In the genomic region with DNA sequence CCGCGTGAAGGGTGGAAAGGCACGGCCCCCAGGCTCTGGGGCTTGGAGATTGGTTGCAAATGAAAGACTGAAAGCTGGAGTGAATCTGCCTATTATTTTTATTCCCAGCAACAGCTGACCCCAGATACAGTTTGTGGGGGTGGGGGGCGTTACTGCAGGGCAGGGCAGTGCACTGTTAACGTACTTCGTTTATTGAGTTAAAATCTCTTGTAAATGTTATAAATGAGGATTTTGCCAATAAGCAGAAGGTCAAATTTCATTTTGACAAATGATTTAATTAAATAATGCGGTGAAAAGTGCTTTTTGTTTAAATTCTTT, we compare ENCODE assay signal across 8 cellular contexts. TPM values are rescaled to one million over a fixed set of nuclear protein-coding genes. Genes with fewer than 3 reads are reported as not detected.
DNase-seq lines count a peak whose midpoint lies in the region; ATAC-seq and TF ChIP-seq lines count a peak whose summit lies in the region.

No MANE protein-coding gene starts in this region.

- peak overlapping the region; percentile 96 for H3K4me3 Mint-ChIP-seq in activated T-helper 2 cell treated with anti-CD3 and anti-CD28 coated beads, Interferon-gamma antibody, Interleukin-2, Interleukin-4, amounts not matched to agents 10 μg/mL and 5 μg/mL and 100 μg/mL, durations not matched to agents 14 hours and 24 hours and 36 hours (ENCODE audit: low read depth)
- H3K4me3 Mint-ChIP-seq in stimulated activated naive B cell treated with anti-CD40 and anti-IgM and Interleukin-4, amounts not matched to agents 10 μg/mL and 1 μg/mL and 100 μg/mL, for 72 hours: peak overlapping the region; percentile 89 to 96

- H3K9me3 Mint-ChIP-seq in activated T-helper 2 cell treated with anti-CD3 and anti-CD28 coated beads, Interferon-gamma antibody, Interleukin-2, Interleukin-4, amounts not matched to agents 10 μg/mL and 5 μg/mL and 100 μg/mL, durations not matched to agents 14 hours and 24 hours and 36 hours: no peaks in the 10 kb centered on the region
- H3K9me3 Mint-ChIP-seq in stimulated activated naive B cell treated with anti-CD40 and anti-IgM and Interleukin-4, amounts not matched to agents 10 μg/mL and 1 μg/mL and 100 μg/mL, for 72 hours: peaks cover 0 to 2% of the 10 kb centered on the region in 2 donors

- peaks cover 30% of the 10 kb centered on the region for H3K4me1 Mint-ChIP-seq in activated T-helper 2 cell treated with anti-CD3 and anti-CD28 coated beads, Interferon-gamma antibody, Interleukin-2, Interleukin-4, amounts not matched to agents 10 μg/mL and 5 μg/mL and 100 μg/mL, durations not matched to agents 14 hours and 24 hours and 36 hours (ENCODE audit: low read depth)
- H3K4me1 Mint-ChIP-seq in stimulated activated naive B cell treated with anti-CD40 and anti-IgM and Interleukin-4, amounts not matched to agents 10 μg/mL and 1 μg/mL and 100 μg/mL, for 72 hours: peaks cover 21 to 32% of the 10 kb centered on the region in 2 donors

- peak overlapping the region; percentile 90 for H3K9ac ChIP-seq in iPS-18a (ENCODE audit: low read length)

- TF ChIP-seq CTCF in HL-60 (IDR thresholded peaks at IDR 0.05; ENCODE audit: insufficient read depth, low read length): no peak

- H3K27me3 ChIP-seq in HL-60 (ENCODE audit: insufficient read depth, poor library complexity, severe bottlenecking) (no peaks in the 10 kb centered on the region), iPS-18a (ENCODE audit: control insufficient read depth, insufficient read depth, low read length) (no peaks in the 10 kb centered on the region)

- H3K27me3 Mint-ChIP-seq in activated T-helper 2 cell treated with anti-CD3 and anti-CD28 coated beads, Interferon-gamma antibody, Interleukin-2, Interleukin-4, amounts not matched to agents 10 μg/mL and 5 μg/mL and 100 μg/mL, durations not matched to agents 14 hours and 24 hours and 36 hours (ENCODE audit: low read depth): peaks cover 2% of the 10 kb centered on the region
- H3K27me3 Mint-ChIP-seq in stimulated activated naive B cell treated with anti-CD40 and anti-IgM and Interleukin-4, amounts not matched to agents 10 μg/mL and 1 μg/mL and 100 μg/mL, for 72 hours: no peaks in the 10 kb centered on the region

- no peaks in the 10 kb centered on the region for H3K36me3 ChIP-seq in iPS-18a (ENCODE audit: control insufficient read depth, low read depth, low read length)

- intact Hi-C loops in activated T-helper 2 cell treated with anti-CD3 and anti-CD28 coated beads, Interferon-gamma antibody, Interleukin-2, Interleukin-4, amounts not matched to agents 10 μg/mL and 5 μg/mL and 100 μg/mL, durations not matched to agents 14 hours and 24 hours and 36 hours (cut with micrococcal nuclease): no loop called here
- intact Hi-C loops in left colon (cut with DNase I, micrococcal nuclease): loop anchor here in 1 of 2 donors (5.0 kb wide), 1 partner anchor 94 kb away; no protein-coding TSS in a partner anchor

- no peak for ATAC-seq in stimulated activated naive B cell treated with anti-CD40 and anti-IgM and Interleukin-4, amounts not matched to agents 10 μg/mL and 1 μg/mL and 100 μg/mL, for 72 hours (replicated peaks)
- ATAC-seq in GM18511 (IDR thresholded peaks at IDR 0.05; ENCODE audit: unreplicated experiment) (no peak), left colon (no peak)

- H3K36me3 Mint-ChIP-seq in activated T-helper 2 cell treated with anti-CD3 and anti-CD28 coated beads, Interferon-gamma antibody, Interleukin-2, Interleukin-4, amounts not matched to agents 10 μg/mL and 5 μg/mL and 100 μg/mL, durations not matched to agents 14 hours and 24 hours and 36 hours (ENCODE audit: low read depth): peaks cover 23% of the 10 kb centered on the region
- H3K36me3 Mint-ChIP-seq in stimulated activated naive B cell treated with anti-CD40 and anti-IgM and Interleukin-4, amounts not matched to agents 10 μg/mL and 1 μg/mL and 100 μg/mL, for 72 hours: peaks cover 9 to 24% of the 10 kb centered on the region in 2 donors

- H3K9me3 ChIP-seq in iPS-18a (ENCODE audit: control insufficient read depth, low read depth, low read length): no peaks in the 10 kb centered on the region

- H3K4me3 ChIP-seq in HL-60 (replicated peaks; ENCODE audit: insufficient read depth, low read length) (peak overlapping the region; percentile 59), iPS-18a (ENCODE audit: low read length) (peak overlapping the region; percentile 95)

- H3K27ac ChIP-seq in HL-60 (replicated peaks): peak overlapping the region; percentile 99
- H3K27ac ChIP-seq in iPS-18a (ENCODE audit: low read length): peak overlapping the region; percentile 88

- DNase-seq in HL-60 (ENCODE audit: low read depth in 1 of 2, low spot score in 1 of 2) (no peak), NCI-H1092 treated with DMSO at 0.1 percent for 48 hours (lab: John Stamatoyannopoulos, UW) (no peak), NCI-H524 treated with DMSO at 0.1 percent for 48 hours (lab: John Stamatoyannopoulos, UW) (no peak), left colon (no peak)
- DNase-seq in activated T-helper 2 cell treated with anti-CD3 and anti-CD28 coated beads, Interferon-gamma antibody, Interleukin-2, Interleukin-4, amounts not matched to agents 10 μg/mL and 5 μg/mL and 100 μg/mL, durations not matched to agents 14 hours and 24 hours and 36 hours (ENCODE audit: low spot score): no peak
- no peak for DNase-seq in stimulated activated naive B cell treated with anti-CD40 and anti-IgM and Interleukin-4, amounts not matched to agents 10 μg/mL and 1 μg/mL and 100 μg/mL, for 72 hours

- H3K27ac Mint-ChIP-seq in activated T-helper 2 cell treated with anti-CD3 and anti-CD28 coated beads, Interferon-gamma antibody, Interleukin-2, Interleukin-4, amounts not matched to agents 10 μg/mL and 5 μg/mL and 100 μg/mL, durations not matched to agents 14 hours and 24 hours and 36 hours: peak overlapping the region; percentile 97
- H3K27ac Mint-ChIP-seq in stimulated activated naive B cell treated with anti-CD40 and anti-IgM and Interleukin-4, amounts not matched to agents 10 μg/mL and 1 μg/mL and 100 μg/mL, for 72 hours: peak overlapping the region; percentile 100

- H3K4me1 ChIP-seq in iPS-18a (ENCODE audit: control insufficient read depth, low read depth, low read length): peaks cover 7% of the 10 kb centered on the region

RNA-seq across cellular contexts. Expression of a gene that starts 1.0 kb away (rescaled TPM):
- 58.0 and 59.4 TPM in 2 replicates for total RNA-seq in activated T-helper 2 cell treated with anti-CD3 and anti-CD28 coated beads, Interferon-gamma antibody, Interleukin-2, Interleukin-4, amounts not matched to agents 10 μg/mL and 5 μg/mL and 100 μg/mL, durations not matched to agents 14 hours and 24 hours and 36 hours
- 10 to 100 TPM; 67.8 to 69.6 TPM for total RNA-seq in left colon
